In genomic region chr1:174913225-174913903, GRCh38 we compare ENCODE assay signal across 18 cellular contexts.
DNase-seq lines count a peak whose midpoint lies in the region; ATAC-seq, FAIRE-seq and TF ChIP-seq lines count a peak whose summit lies in the region.
"Had no signal": no experiment of that assay in that cellular context is flagged by ENCODE, and none has a peak within 500 bp of the region (broad histone marks: within the 10 kb centered on the region; RNA-seq: fewer than 3 reads in every experiment).

No MANE protein-coding gene starts in this region.

- no peak for TF ChIP-seq EP300 in upper lobe of left lung (IDR thresholded peaks at IDR 0.05)

- FAIRE-seq in kidney (lab: Jason Lieb, UNC), result no peak

- no peak overlapping the region for H3K9ac ChIP-seq in kidney (ENCODE audit: low read length in 2 of 2)

- H3K4me1 Mint-ChIP-seq in activated naive CD8-positive, alpha-beta T cell (ENCODE audit: low read depth), result peaks cover 24% of the 10 kb centered on the region
- H3K4me1 Mint-ChIP-seq in activated naive CD8-positive, alpha-beta T cell treated with anti-CD3 and anti-CD28 coated beads for 36 hours, result peaks cover 23% of the 10 kb centered on the region
- H3K4me1 Mint-ChIP-seq in stimulated activated naive B cell treated with anti-CD40 and anti-IgM and Interleukin-4, amounts not matched to agents 10 μg/mL and 1 μg/mL and 100 μg/mL, for 72 hours, result peaks cover 12 to 13% of the 10 kb centered on the region in 2 donors

- H3K4me1 ChIP-seq in Panc1 (ENCODE audit: control insufficient read depth, insufficient read depth, low read length) (peaks cover 3% of the 10 kb centered on the region; the same call in 1 of the 2 replicates), kidney (ENCODE audit: control insufficient read depth in 1 of 2, insufficient read depth in 1 of 2, low read depth in 1 of 2, low read length in 2 of 2) (no peaks in the 10 kb centered on the region), upper lobe of left lung (no peaks in the 10 kb centered on the region)

- TF ChIP-seq POLR2A in erythroblast (IDR thresholded peaks at IDR 0.05; ENCODE audit: low read length) (no peak), upper lobe of left lung (IDR thresholded peaks at IDR 0.05) (no peak)

- CTCF ChIA-PET in Panc1 (lab: Charles Lee), result interaction anchor here (0.5 kb wide), 1 partner anchor 41 kb away, joined by 3 read pairs; no protein-coding TSS in a partner anchor

- no peak for DNase-seq in activated naive CD8-positive, alpha-beta T cell treated with anti-CD3 and anti-CD28 coated beads for 36 hours
- DNase-seq in Panc1 (ENCODE audit: low read depth, low spot score), result no peak
- DNase-seq in erythroblast (lab: John Stamatoyannopoulos, UW), result peak; percentile 25 to 83
- DNase-seq in stimulated activated naive B cell treated with anti-CD40 and anti-IgM and Interleukin-4, amounts not matched to agents 10 μg/mL and 1 μg/mL and 100 μg/mL, for 72 hours, result no peak
- DNase-seq in anterior cingulate cortex (lab: John Stamatoyannopoulos, UW), result no peak
- no peak for DNase-seq in kidney
- DNase-seq in upper lobe of left lung, result no peak
- DNase-seq: Calu3, DND-41, GDM1, Kasumi-1, NCI-H1417 treated with DMSO at 0.1 percent for 48 hours, NCI-H2029, NCI-H2171 treated with DMSO at 0.1 percent for 48 hours, SHP77 treated with DMSO at 0.1 percent for 48 hours had no signal

- H3K27me3 ChIP-seq in Panc1 (ENCODE audit: control insufficient read depth, insufficient read depth, low read length) (no peaks in the 10 kb centered on the region), upper lobe of left lung (no peaks in the 10 kb centered on the region)

- POLR2A ChIA-PET in Panc1 (lab: Charles Lee), result no interaction called here

- 73 to 75% methylated on average over 5 of the region's 5 CpGs for WGBS in upper lobe of left lung, 2 donors

- peaks cover 2% of the 10 kb centered on the region for H3K36me3 Mint-ChIP-seq in activated naive CD8-positive, alpha-beta T cell
- peaks cover 5% of the 10 kb centered on the region for H3K36me3 Mint-ChIP-seq in activated naive CD8-positive, alpha-beta T cell treated with anti-CD3 and anti-CD28 coated beads for 36 hours
- peaks cover 7 to 9% of the 10 kb centered on the region in 2 donors for H3K36me3 Mint-ChIP-seq in stimulated activated naive B cell treated with anti-CD40 and anti-IgM and Interleukin-4, amounts not matched to agents 10 μg/mL and 1 μg/mL and 100 μg/mL, for 72 hours

- intact Hi-C loops in Panc1 (cut with micrococcal nuclease; ENCODE audit: unreplicated experiment) (no loop called here), kidney (cut with DNase I) (no loop called here)

- H3K36me3 ChIP-seq in Panc1 (ENCODE audit: control insufficient read depth, insufficient read depth, low read length), result no peaks in the 10 kb centered on the region
- no peaks in the 10 kb centered on the region for H3K36me3 ChIP-seq in kidney (ENCODE audit: control insufficient read depth in 1 of 2, insufficient read depth in 2 of 2, low read length in 2 of 2)
- H3K36me3 ChIP-seq in upper lobe of left lung, result no peaks in the 10 kb centered on the region
- H3K36me3 ChIP-seq: HAP-1 had no signal

- BruUV-seq in Panc1 (replicated peaks; lab: Mats Ljungman, UMichigan), result no TSS peak

- H3K9me3 ChIP-seq in Panc1 (ENCODE audit: control insufficient read depth, insufficient read depth, low read depth, low read length) (no peaks in the 10 kb centered on the region), kidney (ENCODE audit: control insufficient read depth in 1 of 2, low read length in 2 of 2) (no peaks in the 10 kb centered on the region), upper lobe of left lung (no peaks in the 10 kb centered on the region)
- H3K9me3 ChIP-seq: HAP-1 had no signal

- H3K9me3 Mint-ChIP-seq in activated naive CD8-positive, alpha-beta T cell (ENCODE audit: low read depth), result no peaks in the 10 kb centered on the region
- H3K9me3 Mint-ChIP-seq in activated naive CD8-positive, alpha-beta T cell treated with anti-CD3 and anti-CD28 coated beads for 36 hours, result no peaks in the 10 kb centered on the region
- no peaks in the 10 kb centered on the region for H3K9me3 Mint-ChIP-seq in stimulated activated naive B cell treated with anti-CD40 and anti-IgM and Interleukin-4, amounts not matched to agents 10 μg/mL and 1 μg/mL and 100 μg/mL, for 72 hours
- H3K9me3 Mint-ChIP-seq: CD14-positive monocyte had no signal

- H3K27ac Mint-ChIP-seq in activated naive CD8-positive, alpha-beta T cell, result peak overlapping the region; percentile 66
- no peak overlapping the region for H3K27ac Mint-ChIP-seq in activated naive CD8-positive, alpha-beta T cell treated with anti-CD3 and anti-CD28 coated beads for 36 hours
- H3K27ac Mint-ChIP-seq in stimulated activated naive B cell treated with anti-CD40 and anti-IgM and Interleukin-4, amounts not matched to agents 10 μg/mL and 1 μg/mL and 100 μg/mL, for 72 hours, result peak overlapping the region; percentile 20
- H3K27ac Mint-ChIP-seq: CD14-positive monocyte had no signal

- TF ChIP-seq CTCF in Panc1 (IDR thresholded peaks at IDR 0.05) (no peak), kidney (IDR thresholded peaks at IDR 0.05; ENCODE audit: borderline replicate concordance, extremely low read depth, insufficient read depth) (no peak), upper lobe of left lung (IDR thresholded peaks at IDR 0.05) (no peak)

- ATAC-seq in Panc1 (peak; percentile 63; the same call in 1 of the 2 replicates), upper lobe of left lung (ENCODE audit: low FRiP score in 2 of 2) (no peak)
- no peak for ATAC-seq in stimulated activated naive B cell treated with anti-CD40 and anti-IgM and Interleukin-4, amounts not matched to agents 10 μg/mL and 1 μg/mL and 100 μg/mL, for 72 hours (replicated peaks)

- in situ Hi-C loops in Panc1 (cut with HindIII; ENCODE audit: low pct_unique_long_range_greater_than_20kb, low sequenced_read_pairs), result no loop called here

- no peak overlapping the region for H3K4me3 ChIP-seq in Panc1 (ENCODE audit: low read depth in 2 of 2, low read length in 2 of 2)
- H3K4me3 ChIP-seq in kidney (ENCODE audit: low read length in 2 of 2), result no peak overlapping the region
- H3K4me3 ChIP-seq in upper lobe of left lung, result no peak overlapping the region
- H3K4me3 ChIP-seq: HAP-1 had no signal

- no peak overlapping the region for H3K4me3 Mint-ChIP-seq in activated naive CD8-positive, alpha-beta T cell
- no peak overlapping the region for H3K4me3 Mint-ChIP-seq in activated naive CD8-positive, alpha-beta T cell treated with anti-CD3 and anti-CD28 coated beads for 36 hours
- H3K4me3 Mint-ChIP-seq in stimulated activated naive B cell treated with anti-CD40 and anti-IgM and Interleukin-4, amounts not matched to agents 10 μg/mL and 1 μg/mL and 100 μg/mL, for 72 hours, result no peak overlapping the region
- H3K4me3 Mint-ChIP-seq: CD14-positive monocyte had no signal

- H3K27ac ChIP-seq in Panc1 (ENCODE audit: low read length) (no peak overlapping the region), kidney (ENCODE audit: low read depth in 2 of 2, low read length in 2 of 2) (no peak overlapping the region), upper lobe of left lung (no peak overlapping the region)

- no peaks in the 10 kb centered on the region for H3K27me3 Mint-ChIP-seq in activated naive CD8-positive, alpha-beta T cell
- no peaks in the 10 kb centered on the region for H3K27me3 Mint-ChIP-seq in activated naive CD8-positive, alpha-beta T cell treated with anti-CD3 and anti-CD28 coated beads for 36 hours
- H3K27me3 Mint-ChIP-seq in stimulated activated naive B cell treated with anti-CD40 and anti-IgM and Interleukin-4, amounts not matched to agents 10 μg/mL and 1 μg/mL and 100 μg/mL, for 72 hours, result no peaks in the 10 kb centered on the region

Comparison
In these comparisons a context has a peak if more than half of its experiments do, and no peak if none do; other contexts are left out.
1. DNase-seq: peak in erythroblast (2 of 2); none in activated naive CD8-positive, alpha-beta T cell treated with anti-CD3 and anti-CD28 coated beads for 36 hours (single experiment), Panc1 (single experiment), stimulated activated naive B cell treated with anti-CD40 and anti-IgM and Interleukin-4, amounts not matched to agents 10 μg/mL and 1 μg/mL and 100 μg/mL, for 72 hours (single experiment), anterior cingulate cortex (0 of 58), kidney (single experiment) and upper lobe of left lung (0 of 2).